Comparison of ENCODE assay signal across 8 cellular contexts in genomic region chr3:69014022-69014580, GRCh38. TPM values are rescaled to one million over a fixed set of nuclear protein-coding genes. Genes with fewer than 3 reads are reported as not detected.
DNase-seq lines count a peak whose midpoint lies in the region; ATAC-seq and TF ChIP-seq lines count a peak whose summit lies in the region.

No MANE protein-coding gene starts in this region.

- peak overlapping the region; percentile 71 for H3K4me3 ChIP-seq in PC-3 (ENCODE audit: low read length)
- H3K4me3 ChIP-seq in endodermal cell (ENCODE audit: low read length) = peak overlapping the region; percentile 79
- peak overlapping the region; percentile 78 for H3K4me3 ChIP-seq in osteoblast (ENCODE audit: insufficient read depth, low read length)

- H3K27me3 ChIP-seq in PC-3 (ENCODE audit: low read length) (no peaks in the 10 kb centered on the region), endodermal cell (ENCODE audit: control insufficient read depth, insufficient read depth, low read length, poor library complexity, severe bottlenecking) (no peaks in the 10 kb centered on the region), osteoblast (ENCODE audit: insufficient read depth, low read length) (no peaks in the 10 kb centered on the region)

- no peaks in the 10 kb centered on the region for H3K9me2 ChIP-seq in PC-3 (replicated peaks; ENCODE audit: low read length)

- 22 to 43% methylated on average over 2 to 10 of the region's 11 CpGs for WGBS in endodermal cell (ENCODE audit: insufficient coverage in 1 of 2, insufficient read length in 1 of 2), 2 experiments

- H3K36me3 ChIP-seq in PC-3 (ENCODE audit: low read depth, low read length) (no peaks in the 10 kb centered on the region), endodermal cell (ENCODE audit: control insufficient read depth, insufficient read depth, low read length) (peaks cover 8% of the 10 kb centered on the region), osteoblast (ENCODE audit: insufficient read depth, low read length) (peaks cover 27% of the 10 kb centered on the region)

- H2AFZ ChIP-seq in PC-3 (ENCODE audit: low read length) = peak overlapping the region; percentile 82
- peak overlapping the region; percentile 26 for H2AFZ ChIP-seq in osteoblast (ENCODE audit: low read length)

- BruUV-seq in Calu3 (replicated peaks; lab: Mats Ljungman, UMichigan) (no TSS peak), PC-3 (replicated peaks; lab: Mats Ljungman, UMichigan) (TSS peak; percentile 61)

- POLR2A ChIA-PET in PC-3 (lab: Charles Lee; ENCODE audit: unreplicated experiment) = no interaction called here

- H3K4me2 ChIP-seq in PC-3 (ENCODE audit: low read length) (peak overlapping the region; percentile 87), osteoblast (ENCODE audit: insufficient read depth, low read length) (peak overlapping the region; percentile 78)

- H3F3A ChIP-seq in PC-3 (ENCODE audit: low read length, unreplicated experiment) = no peaks in the 10 kb centered on the region

- H3K4me1 ChIP-seq in PC-3 (ENCODE audit: insufficient read depth, low read length) (peaks cover 9% of the 10 kb centered on the region; the same call in 1 of the 2 replicates), endodermal cell (ENCODE audit: control insufficient read depth, insufficient read depth, low read length) (peaks cover 5% of the 10 kb centered on the region), osteoblast (ENCODE audit: insufficient read depth, low read length) (peaks cover 42% of the 10 kb centered on the region)

- H3K36me3 Mint-ChIP-seq in Calu3 (ENCODE audit: insufficient read depth, unreplicated experiment) (peaks cover 31% of the 10 kb centered on the region), endodermal cell (ENCODE audit: low read depth) (peaks cover 18% of the 10 kb centered on the region)

- H3K9ac ChIP-seq in PC-3 (ENCODE audit: low read length) (peak overlapping the region; percentile 81), endodermal cell (ENCODE audit: extremely low read depth, low read length, poor library complexity, severe bottlenecking) (peak overlapping the region; percentile 66)

- H3K27ac ChIP-seq in PC-3 (ENCODE audit: low read length) (peak overlapping the region; percentile 52), endodermal cell (ENCODE audit: low read depth, low read length) (no peak overlapping the region), osteoblast (ENCODE audit: low read depth, low read length) (peak overlapping the region; percentile 90)

- TF ChIP-seq CTCF in Calu3 (IDR thresholded peaks at IDR 0.05; ENCODE audit: unreplicated experiment) (no peak), PC-3 (conservative IDR thresholded peaks at IDR 0.05; ENCODE audit: low read depth, low read length) (no peak), endodermal cell (conservative IDR thresholded peaks at IDR 0.05) (no peak), osteoblast (IDR thresholded peaks at IDR 0.05; ENCODE audit: extremely low read depth, low read depth, low read length) (no peak)

- H3K4me1 Mint-ChIP-seq in Calu3 (ENCODE audit: low read depth, unreplicated experiment) (peaks cover 21% of the 10 kb centered on the region), endodermal cell (peaks cover 40% of the 10 kb centered on the region)

- CTCF ChIA-PET in Calu3 (lab: Charles Lee) = interaction anchor here (0.5 to 0.8 kb wide), 3 partner anchors 9 to 309 kb away, joined by 3 to 5 read pairs (median 4); no protein-coding TSS in a partner anchor
- CTCF ChIA-PET in PC-3 (lab: Charles Lee) = interaction anchor here (0.7 kb wide), 1 partner anchor 72 kb away, joined by 3 read pairs; no protein-coding TSS in a partner anchor

- peak overlapping the region; percentile 39 for H3K27ac Mint-ChIP-seq in Calu3 (ENCODE audit: unreplicated experiment)
- peak overlapping the region; percentile 68 for H3K27ac Mint-ChIP-seq in endodermal cell

- no peaks in the 10 kb centered on the region for H4K20me1 ChIP-seq in PC-3 (ENCODE audit: low read length)
- no peaks in the 10 kb centered on the region for H4K20me1 ChIP-seq in osteoblast (ENCODE audit: insufficient read depth, low read length)

- intact Hi-C loops in Calu3 (cut with micrococcal nuclease; ENCODE audit: unreplicated experiment) = no loop called here
- intact Hi-C loops in PC-3 (cut with micrococcal nuclease) = no loop called here

- H3K4me3 Mint-ChIP-seq in Calu3 (ENCODE audit: low read depth, unreplicated experiment) (peak overlapping the region; percentile 80), endodermal cell (peak overlapping the region; percentile 73)

- no peak for DNase-seq in Calu3
- DNase-seq in PC-3 = no peak
- no peak for DNase-seq in endodermal cell
- no peak for DNase-seq in osteoblast (ENCODE audit: insufficient read length, low spot score, missing footprints)
- DNase-seq in iPS-NIHi11 (ENCODE audit: low spot score) = no peak

- no peaks in the 10 kb centered on the region for H3K9me3 ChIP-seq in PC-3 (ENCODE audit: low read length)
- H3K9me3 ChIP-seq in endodermal cell (ENCODE audit: control insufficient read depth, low read length) = no peaks in the 10 kb centered on the region
- no peaks in the 10 kb centered on the region for H3K9me3 ChIP-seq in osteoblast (ENCODE audit: low read depth, low read length)

- H3K79me2 ChIP-seq in PC-3 (ENCODE audit: low read length) (no peaks in the 10 kb centered on the region), osteoblast (ENCODE audit: insufficient read depth, low read length) (peaks cover 11% of the 10 kb centered on the region)

- ATAC-seq in PC-3 (no peak; the same call in 1 of the 2 replicates), HG02678 (IDR thresholded peaks at IDR 0.05; ENCODE audit: unreplicated experiment) (no peak), GM21390 (IDR thresholded peaks at IDR 0.05; ENCODE audit: unreplicated experiment) (no peak), GM21515 (IDR thresholded peaks at IDR 0.05; ENCODE audit: unreplicated experiment) (no peak)

- H3K27me3 Mint-ChIP-seq in Calu3 (ENCODE audit: unreplicated experiment) (no peaks in the 10 kb centered on the region), endodermal cell (ENCODE audit: insufficient read depth) (no peaks in the 10 kb centered on the region)

- no peaks in the 10 kb centered on the region for H3K9me3 Mint-ChIP-seq in Calu3 (ENCODE audit: low read depth, unreplicated experiment)
- no peaks in the 10 kb centered on the region for H3K9me3 Mint-ChIP-seq in endodermal cell

RNA-seq across cellular contexts. Expression of gene EOGT, which starts 0.6 kb away (rescaled TPM):
- total RNA-seq in Calu3 (2022) = 16.8 and 21.0 TPM in 2 replicates
- total RNA-seq in PC-3 (2014; rRNA removed) = 5.2 and 8.3 TPM in 2 replicates
- total RNA-seq in endodermal cell = 10 to 100 TPM; 22.2 to 42.8 TPM
- 15.0 TPM for polyA plus RNA-seq in endodermal cell (2013, experiment 1 of 2)
- polyA plus RNA-seq in endodermal cell (2013, experiment 2 of 2) = 12.6 TPM
- 65.9 and 74.0 TPM in 2 replicates for total RNA-seq in osteoblast

RNA-seq across cellular contexts. Expression of gene TMF1, which starts 38.0 kb away (rescaled TPM):
- total RNA-seq in Calu3 (2022) (31.3 and 34.4 TPM in 2 replicates), PC-3 (2014; rRNA removed) (6.4 and 7.2 TPM in 2 replicates), endodermal cell (10 to 100 TPM; 25.6 to 31.3 TPM), osteoblast (44.5 and 45.6 TPM in 2 replicates)
- polyA plus RNA-seq in endodermal cell (2013, experiment 1 of 2) = 23.4 TPM
- polyA plus RNA-seq in endodermal cell (2013, experiment 2 of 2) = 22.3 TPM
